ENCODE assay signal across 1 cellular context in genomic region chrX:150037041-150037440, GRCh38.
TF ChIP-seq lines count a peak whose summit lies in the region.

No MANE protein-coding gene starts in this region.

TF ChIP-seq in HepG2, 621 proteins besides CTCF, POLR2A, EP300 and RAD21 (continued from another document):
- TF ChIP-seq LCORL (IDR thresholded peaks at IDR 0.05) (no peak), LCORL (CRISPR knock-in tag; IDR thresholded peaks at IDR 0.05) (no peak), PAWR (CRISPR knock-in tag; IDR thresholded peaks at IDR 0.05; ENCODE audit: borderline replicate concordance) (no peak), HMG20A (CRISPR knock-in tag; IDR thresholded peaks at IDR 0.05; ENCODE audit: borderline replicate concordance) (peak; percentile 41; the same call in 1 of the 2 replicates), FOXK2 (IDR thresholded peaks at IDR 0.05) (no peak), ZNF224 (CRISPR knock-in tag; IDR thresholded peaks at IDR 0.05) (no peak), SOX13 (IDR thresholded peaks at IDR 0.05) (no peak), SOX13 (CRISPR knock-in tag; conservative IDR thresholded peaks at IDR 0.05 in 1 of 2, IDR thresholded peaks at IDR 0.05 in 1 of 2) (0 out of 4 replicates have a peak, but pooled peaks of 1 of the 2 experiments have one; percentile 28), MAF1 (CRISPR knock-in tag; IDR thresholded peaks at IDR 0.05; ENCODE audit: borderline replicate concordance) (no peak), MLLT10 (CRISPR knock-in tag; IDR thresholded peaks at IDR 0.05) (no peak), TCF7 (IDR thresholded peaks at IDR 0.05; ENCODE audit: low read depth) (peak; percentile 45; the same call in 1 of the 2 replicates), SNAPC5 (CRISPR knock-in tag; IDR thresholded peaks at IDR 0.05; ENCODE audit: borderline replicate concordance) (no peak), GATAD2A (CRISPR knock-in tag; IDR thresholded peaks at IDR 0.05) (peak; percentile 59), ZFP90 (CRISPR knock-in tag; IDR thresholded peaks at IDR 0.05; ENCODE audit: borderline replicate concordance) (no peak), MIXL1 (CRISPR knock-in tag; IDR thresholded peaks at IDR 0.05) (peak; percentile 89), RARA (CRISPR knock-in tag; IDR thresholded peaks at IDR 0.05) (peak; percentile 76), RXRB (CRISPR knock-in tag; IDR thresholded peaks at IDR 0.05; ENCODE audit: borderline replicate concordance) (peak; percentile 66), HINFP (CRISPR knock-in tag; IDR thresholded peaks at IDR 0.05; ENCODE audit: low read depth) (no peak), NKX3-1 (CRISPR knock-in tag; IDR thresholded peaks at IDR 0.05) (no peak), PAF1 (CRISPR knock-in tag; IDR thresholded peaks at IDR 0.05) (no peak), NCOA2 (CRISPR knock-in tag; IDR thresholded peaks at IDR 0.05) (0 out of 2 replicates have a peak, but pooled peaks have one; percentile 39), CEBPG (CRISPR knock-in tag; IDR thresholded peaks at IDR 0.05) (peak; percentile 52), ASH2L (IDR thresholded peaks at IDR 0.05; ENCODE audit: insufficient read length, low read depth, low read length) (no peak), FOXA3 (CRISPR knock-in tag; IDR thresholded peaks at IDR 0.05) (peak; percentile 71), FOXP1 (IDR thresholded peaks at IDR 0.05) (no peak), FOXP1 (CRISPR knock-in tag; IDR thresholded peaks at IDR 0.05) (peak; percentile 21; the same call in 1 of the 2 replicates), GZF1 (CRISPR knock-in tag; IDR thresholded peaks at IDR 0.05) (no peak), ZFP36L2 (CRISPR knock-in tag; IDR thresholded peaks at IDR 0.05) (no peak), MATR3 (CRISPR knock-in tag; IDR thresholded peaks at IDR 0.05) (no peak), SIN3A (IDR thresholded peaks at IDR 0.05; ENCODE audit: borderline replicate concordance, low read depth, low read length) (no peak), ZBTB25 (CRISPR knock-in tag; IDR thresholded peaks at IDR 0.05) (no peak)
- TF ChIP-seq, protein P1, sequence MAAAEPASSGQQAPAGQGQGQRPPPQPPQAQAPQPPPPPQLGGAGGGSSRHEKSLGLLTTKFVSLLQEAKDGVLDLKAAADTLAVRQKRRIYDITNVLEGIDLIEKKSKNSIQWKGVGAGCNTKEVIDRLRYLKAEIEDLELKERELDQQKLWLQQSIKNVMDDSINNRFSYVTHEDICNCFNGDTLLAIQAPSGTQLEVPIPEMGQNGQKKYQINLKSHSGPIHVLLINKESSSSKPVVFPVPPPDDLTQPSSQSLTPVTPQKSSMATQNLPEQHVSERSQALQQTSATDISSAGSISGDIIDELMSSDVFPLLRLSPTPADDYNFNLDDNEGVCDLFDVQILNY (CRISPR knock-in tag; conservative IDR thresholded peaks at IDR 0.05), result no peak
- TF ChIP-seq, protein P2, sequence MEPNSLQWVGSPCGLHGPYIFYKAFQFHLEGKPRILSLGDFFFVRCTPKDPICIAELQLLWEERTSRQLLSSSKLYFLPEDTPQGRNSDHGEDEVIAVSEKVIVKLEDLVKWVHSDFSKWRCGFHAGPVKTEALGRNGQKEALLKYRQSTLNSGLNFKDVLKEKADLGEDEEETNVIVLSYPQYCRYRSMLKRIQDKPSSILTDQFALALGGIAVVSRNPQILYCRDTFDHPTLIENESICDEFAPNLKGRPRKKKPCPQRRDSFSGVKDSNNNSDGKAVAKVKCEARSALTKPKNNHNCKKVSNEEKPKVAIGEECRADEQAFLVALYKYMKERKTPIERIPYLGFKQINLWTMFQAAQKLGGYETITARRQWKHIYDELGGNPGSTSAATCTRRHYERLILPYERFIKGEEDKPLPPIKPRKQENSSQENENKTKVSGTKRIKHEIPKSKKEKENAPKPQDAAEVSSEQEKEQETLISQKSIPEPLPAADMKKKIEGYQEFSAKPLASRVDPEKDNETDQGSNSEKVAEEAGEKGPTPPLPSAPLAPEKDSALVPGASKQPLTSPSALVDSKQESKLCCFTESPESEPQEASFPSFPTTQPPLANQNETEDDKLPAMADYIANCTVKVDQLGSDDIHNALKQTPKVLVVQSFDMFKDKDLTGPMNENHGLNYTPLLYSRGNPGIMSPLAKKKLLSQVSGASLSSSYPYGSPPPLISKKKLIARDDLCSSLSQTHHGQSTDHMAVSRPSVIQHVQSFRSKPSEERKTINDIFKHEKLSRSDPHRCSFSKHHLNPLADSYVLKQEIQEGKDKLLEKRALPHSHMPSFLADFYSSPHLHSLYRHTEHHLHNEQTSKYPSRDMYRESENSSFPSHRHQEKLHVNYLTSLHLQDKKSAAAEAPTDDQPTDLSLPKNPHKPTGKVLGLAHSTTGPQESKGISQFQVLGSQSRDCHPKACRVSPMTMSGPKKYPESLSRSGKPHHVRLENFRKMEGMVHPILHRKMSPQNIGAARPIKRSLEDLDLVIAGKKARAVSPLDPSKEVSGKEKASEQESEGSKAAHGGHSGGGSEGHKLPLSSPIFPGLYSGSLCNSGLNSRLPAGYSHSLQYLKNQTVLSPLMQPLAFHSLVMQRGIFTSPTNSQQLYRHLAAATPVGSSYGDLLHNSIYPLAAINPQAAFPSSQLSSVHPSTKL (CRISPR knock-in tag; IDR thresholded peaks at IDR 0.05), result peak; percentile 65
- TF ChIP-seq, protein P3, sequence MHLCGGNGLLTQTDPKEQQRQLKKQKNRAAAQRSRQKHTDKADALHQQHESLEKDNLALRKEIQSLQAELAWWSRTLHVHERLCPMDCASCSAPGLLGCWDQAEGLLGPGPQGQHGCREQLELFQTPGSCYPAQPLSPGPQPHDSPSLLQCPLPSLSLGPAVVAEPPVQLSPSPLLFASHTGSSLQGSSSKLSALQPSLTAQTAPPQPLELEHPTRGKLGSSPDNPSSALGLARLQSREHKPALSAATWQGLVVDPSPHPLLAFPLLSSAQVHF (CRISPR knock-in tag; IDR thresholded peaks at IDR 0.05), result no peak
- TF ChIP-seq, protein P4, sequence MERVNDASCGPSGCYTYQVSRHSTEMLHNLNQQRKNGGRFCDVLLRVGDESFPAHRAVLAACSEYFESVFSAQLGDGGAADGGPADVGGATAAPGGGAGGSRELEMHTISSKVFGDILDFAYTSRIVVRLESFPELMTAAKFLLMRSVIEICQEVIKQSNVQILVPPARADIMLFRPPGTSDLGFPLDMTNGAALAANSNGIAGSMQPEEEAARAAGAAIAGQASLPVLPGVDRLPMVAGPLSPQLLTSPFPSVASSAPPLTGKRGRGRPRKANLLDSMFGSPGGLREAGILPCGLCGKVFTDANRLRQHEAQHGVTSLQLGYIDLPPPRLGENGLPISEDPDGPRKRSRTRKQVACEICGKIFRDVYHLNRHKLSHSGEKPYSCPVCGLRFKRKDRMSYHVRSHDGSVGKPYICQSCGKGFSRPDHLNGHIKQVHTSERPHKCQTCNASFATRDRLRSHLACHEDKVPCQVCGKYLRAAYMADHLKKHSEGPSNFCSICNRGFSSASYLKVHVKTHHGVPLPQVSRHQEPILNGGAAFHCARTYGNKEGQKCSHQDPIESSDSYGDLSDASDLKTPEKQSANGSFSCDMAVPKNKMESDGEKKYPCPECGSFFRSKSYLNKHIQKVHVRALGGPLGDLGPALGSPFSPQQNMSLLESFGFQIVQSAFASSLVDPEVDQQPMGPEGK (CRISPR knock-in tag; IDR thresholded peaks at IDR 0.05), result no peak
